In the genomic region with DNA sequence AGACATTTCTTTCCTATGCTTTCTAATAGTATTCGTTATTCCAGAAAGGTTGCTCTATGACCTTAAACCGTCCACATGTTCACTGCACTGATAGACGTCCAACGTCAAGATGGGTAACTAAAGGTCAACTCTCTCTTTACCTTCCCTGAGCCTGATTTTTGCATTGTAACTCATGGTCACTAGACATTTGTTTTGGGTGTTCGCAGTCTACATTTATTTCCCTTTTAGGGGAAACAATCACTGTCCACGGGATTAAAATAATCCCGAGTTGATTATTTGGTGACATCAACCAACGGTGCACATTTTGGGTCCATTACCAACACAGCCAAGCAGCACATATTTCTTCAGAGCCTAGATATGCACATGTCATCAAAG, we compare ENCODE assay signal across 8 cellular contexts. TPM values are rescaled to one million over a fixed set of nuclear protein-coding genes. Genes with fewer than 3 reads are reported as not detected.
A peak's percentile ranks its signal among the peaks of the same experiment; 100 is the strongest.
DNase-seq lines count a peak whose midpoint lies in the region; ATAC-seq and TF ChIP-seq lines count a peak whose summit lies in the region.

No MANE protein-coding gene starts in this region.

- no peak for TF ChIP-seq CTCF in cardiac muscle cell (IDR thresholded peaks at IDR 0.05; ENCODE audit: low read depth, low read length)
- TF ChIP-seq CTCF in activated B cell treated with CpG ODN at 0.5 μM for 24 hours (IDR thresholded peaks at IDR 0.05), result no peak
- no peak for TF ChIP-seq CTCF in GM10266 (IDR thresholded peaks at IDR 0.05; ENCODE audit: control insufficient read depth, insufficient read depth, low read depth, missing control alignments)

- no peaks in the 10 kb centered on the region for H3K9me3 ChIP-seq in cardiac muscle cell (ENCODE audit: low read depth)

- CTCF ChIA-PET in activated B cell treated with CpG ODN at 0.5 μM for 24 hours (lab: Charles Lee), result no interaction called here

- no peaks in the 10 kb centered on the region for H3K36me3 ChIP-seq in cardiac muscle cell

- peak; percentile 1 for ATAC-seq in activated B cell treated with CpG ODN at 0.5 μM for 24 hours (ENCODE audit: low read depth)
- peak; percentile 3 for ATAC-seq in stimulated activated naive B cell treated with anti-CD40 and anti-IgM and Interleukin-4, amounts not matched to agents 10 μg/mL and 1 μg/mL and 100 μg/mL, for 72 hours (replicated peaks)

- H3K4me1 Mint-ChIP-seq in activated B cell treated with CpG ODN at 0.5 μM for 24 hours, result peaks cover 40% of the 10 kb centered on the region
- H3K4me1 Mint-ChIP-seq in stimulated activated naive B cell treated with anti-CD40 and anti-IgM and Interleukin-4, amounts not matched to agents 10 μg/mL and 1 μg/mL and 100 μg/mL, for 72 hours, result peaks cover 21 to 31% of the 10 kb centered on the region in 2 donors

- H3K4me1 ChIP-seq in cardiac muscle cell (ENCODE audit: low read depth), result peaks cover 29% of the 10 kb centered on the region

- peak overlapping the region; percentile 80 for H3K27ac Mint-ChIP-seq in activated B cell treated with CpG ODN at 0.5 μM for 24 hours
- H3K27ac Mint-ChIP-seq in stimulated activated naive B cell treated with anti-CD40 and anti-IgM and Interleukin-4, amounts not matched to agents 10 μg/mL and 1 μg/mL and 100 μg/mL, for 72 hours, result peak overlapping the region; percentile 91

- H3K4me3 Mint-ChIP-seq in activated B cell treated with CpG ODN at 0.5 μM for 24 hours, result peak overlapping the region; percentile 94
- peak overlapping the region; percentile 94 to 96 for H3K4me3 Mint-ChIP-seq in stimulated activated naive B cell treated with anti-CD40 and anti-IgM and Interleukin-4, amounts not matched to agents 10 μg/mL and 1 μg/mL and 100 μg/mL, for 72 hours

- H3K27me3 ChIP-seq in cardiac muscle cell, result no peaks in the 10 kb centered on the region

- POLR2A ChIA-PET in activated B cell treated with CpG ODN at 0.5 μM for 24 hours (lab: Charles Lee), result interaction anchor here (0.9 to 3.1 kb wide), 2 partner anchors 58 to 636 kb away, joined by 3 to 13 read pairs; partner anchors contain the start of gene CYP2U1

- H3K9me3 Mint-ChIP-seq in activated B cell treated with CpG ODN at 0.5 μM for 24 hours, result no peaks in the 10 kb centered on the region
- H3K9me3 Mint-ChIP-seq in stimulated activated naive B cell treated with anti-CD40 and anti-IgM and Interleukin-4, amounts not matched to agents 10 μg/mL and 1 μg/mL and 100 μg/mL, for 72 hours, result no peaks in the 10 kb centered on the region

- H3K27ac ChIP-seq in cardiac muscle cell, result no peak overlapping the region

- H3K36me3 Mint-ChIP-seq in activated B cell treated with CpG ODN at 0.5 μM for 24 hours (ENCODE audit: low read depth), result peaks cover 2% of the 10 kb centered on the region
- peaks cover 0 to 4% of the 10 kb centered on the region in 2 donors for H3K36me3 Mint-ChIP-seq in stimulated activated naive B cell treated with anti-CD40 and anti-IgM and Interleukin-4, amounts not matched to agents 10 μg/mL and 1 μg/mL and 100 μg/mL, for 72 hours

- DNase-seq in cardiac muscle cell (ENCODE audit: low read depth in 1 of 2, low spot score in 1 of 2), result no peak
- DNase-seq in cardiac septum (ENCODE audit: low spot score), result no peak
- DNase-seq in activated B cell treated with CpG ODN at 0.5 μM for 24 hours, result no peak
- DNase-seq in stimulated activated naive B cell treated with anti-CD40 and anti-IgM and Interleukin-4, amounts not matched to agents 10 μg/mL and 1 μg/mL and 100 μg/mL, for 72 hours, result no peak
- no peak for DNase-seq in GM10266 (ENCODE audit: extremely low spot score)
- no peak for DNase-seq in NCI-H345 (lab: John Stamatoyannopoulos, UW)
- DNase-seq in DMS 273 (lab: John Stamatoyannopoulos, UW; ENCODE audit: unreplicated experiment), result no peak

- no peaks in the 10 kb centered on the region for H3K27me3 Mint-ChIP-seq in activated B cell treated with CpG ODN at 0.5 μM for 24 hours
- H3K27me3 Mint-ChIP-seq in stimulated activated naive B cell treated with anti-CD40 and anti-IgM and Interleukin-4, amounts not matched to agents 10 μg/mL and 1 μg/mL and 100 μg/mL, for 72 hours, result no peaks in the 10 kb centered on the region

- H3K4me3 ChIP-seq in cardiac muscle cell, result peak overlapping the region; percentile 79
- peak overlapping the region; percentile 84 for H3K4me3 ChIP-seq in iPS-11a (ENCODE audit: low read depth, low read length)

- intact Hi-C loops in cardiac septum (cut with DNase I) (loop anchor here (2.0 kb wide), 1 partner anchor 58 kb away; the partner anchor contains the start of gene CYP2U1), activated B cell treated with CpG ODN at 0.5 μM for 24 hours (cut with micrococcal nuclease) (loop anchor here (1.0 to 10.0 kb wide), 11 partner anchors 37 to 1826 kb away; partner anchors contain the start of genes AIMP1, CYP2U1, GAR1 and MCUB)

RNA-seq across cellular contexts. Expression of gene HADH, which starts 0.5 kb away (rescaled TPM):
- total RNA-seq in cardiac muscle cell (38.7 and 59.1 TPM in 2 replicates), cardiac septum (121 TPM), activated B cell treated with CpG ODN at 0.5 μM for 24 hours (21.2 and 22.8 TPM in 2 replicates)
- 84.7 and 139 TPM in 2 replicates for polyA plus RNA-seq in cardiac muscle cell

RNA-seq across cellular contexts. Expression of gene CYP2U1, which starts 57.8 kb away (rescaled TPM):
- total RNA-seq in cardiac muscle cell (4.7 and 7.0 TPM in 2 replicates), cardiac septum (10.8 TPM), activated B cell treated with CpG ODN at 0.5 μM for 24 hours (9.2 and 11.6 TPM in 2 replicates)
- polyA plus RNA-seq in cardiac muscle cell, result 2.5 and 2.7 TPM in 2 replicates
